In genomic region chrX:7242613-7243012, GRCh38 we compare ENCODE assay signal across 14 cellular contexts.
DNase-seq lines count a peak whose midpoint lies in the region; ATAC-seq and TF ChIP-seq lines count a peak whose summit lies in the region.
"Had no signal": no experiment of that assay in that cellular context is flagged by ENCODE, and none has a peak within 500 bp of the region (broad histone marks: within the 10 kb centered on the region; RNA-seq: fewer than 3 reads in every experiment).

No MANE protein-coding gene starts in this region.

- no peak overlapping the region for H3K27ac Mint-ChIP-seq in T-helper 2 cell treated with Interferon-gamma antibody and Interleukin-4, amounts not matched to agents 5 μg/mL and 100 μg/mL, for 36 hours

- 96 to 100% methylated on average over 1 of the region's 1 CpG for WGBS in lower leg skin, 2 donors

- H3K4me3 ChIP-seq in lower leg skin (ENCODE audit: low read depth, poor library complexity, severe bottlenecking) (no peak overlapping the region), WERI-Rb-1 (ENCODE audit: low read depth, low read length) (no peak overlapping the region)
- H3K4me3 ChIP-seq: prostate gland, tibial nerve had no signal

- no peaks in the 10 kb centered on the region for H3K9me3 ChIP-seq in WERI-Rb-1 (ENCODE audit: severe bottlenecking)
- H3K9me3 ChIP-seq: prostate gland, tibial nerve had no signal

- H3K27ac ChIP-seq in WERI-Rb-1: no peak overlapping the region
- H3K27ac ChIP-seq: prostate gland, tibial nerve had no signal

- TF ChIP-seq CTCF in GM10248 (IDR thresholded peaks at IDR 0.05; ENCODE audit: control extremely low read depth, extremely low read depth, low read depth, missing control alignments) (no peak), lower leg skin (IDR thresholded peaks at IDR 0.05) (no peak), WERI-Rb-1 (IDR thresholded peaks at IDR 0.05; ENCODE audit: low read depth, low read length) (no peak)

- intact Hi-C loops in lower leg skin (cut with DNase I; ENCODE audit: low total_unique reads): no loop called here

- TF ChIP-seq POLR2A in lower leg skin (IDR thresholded peaks at IDR 0.05): no peak

- H3K9me3 Mint-ChIP-seq in T-helper 2 cell treated with Interferon-gamma antibody and Interleukin-4, amounts not matched to agents 5 μg/mL and 100 μg/mL, for 36 hours: no peaks in the 10 kb centered on the region

- CTCF ChIA-PET in GM10248 (lab: Yijun Ruan, JAX): no interaction called here

- no peak overlapping the region for H3K4me3 Mint-ChIP-seq in T-helper 2 cell treated with Interferon-gamma antibody and Interleukin-4, amounts not matched to agents 5 μg/mL and 100 μg/mL, for 36 hours

- no peaks in the 10 kb centered on the region for H3K27me3 ChIP-seq in WERI-Rb-1 (ENCODE audit: insufficient read depth, low read depth, severe bottlenecking)
- H3K27me3 ChIP-seq: tibial nerve had no signal

- no peaks in the 10 kb centered on the region for H3K36me3 Mint-ChIP-seq in T-helper 2 cell treated with Interferon-gamma antibody and Interleukin-4, amounts not matched to agents 5 μg/mL and 100 μg/mL, for 36 hours (ENCODE audit: low read depth)

- no peaks in the 10 kb centered on the region for H3K36me3 ChIP-seq in WERI-Rb-1
- H3K36me3 ChIP-seq: prostate gland, tibial nerve had no signal

- DNase-seq in GM10248 (ENCODE audit: extremely low spot score) (peak; percentile 61), lower leg skin (ENCODE audit: low spot score in 2 of 2) (no peak), Kasumi-1 (lab: John Stamatoyannopoulos, UW) (no peak), WERI-Rb-1 (no peak)
- DNase-seq in T-helper 2 cell treated with Interferon-gamma antibody and Interleukin-4, amounts not matched to agents 5 μg/mL and 100 μg/mL, for 36 hours (ENCODE audit: low spot score): no peak
- DNase-seq: activated CD8-positive, alpha-beta memory T cell treated with anti-CD3 and anti-CD28 coated beads, Interleukin-2, amount 50 U/mL, for 4 hours; aorta; hypothalamus; NCI-H1105 treated with DMSO at 0.1 percent for 48 hours had no signal

- H3K4me1 Mint-ChIP-seq in T-helper 2 cell treated with Interferon-gamma antibody and Interleukin-4, amounts not matched to agents 5 μg/mL and 100 μg/mL, for 36 hours (ENCODE audit: low read depth): no peaks in the 10 kb centered on the region

- ATAC-seq in GM19043 (IDR thresholded peaks at IDR 0.05; ENCODE audit: low read depth, unreplicated experiment) (peak; percentile 90), GM21825 (IDR thresholded peaks at IDR 0.05; ENCODE audit: unreplicated experiment) (peak; percentile 97), HG03196 (IDR thresholded peaks at IDR 0.05; ENCODE audit: unreplicated experiment) (peak; percentile 78)

- POLR2A ChIA-PET in GM10248 (lab: Yijun Ruan, JAX): no interaction called here

- no peaks in the 10 kb centered on the region for H3K27me3 Mint-ChIP-seq in T-helper 2 cell treated with Interferon-gamma antibody and Interleukin-4, amounts not matched to agents 5 μg/mL and 100 μg/mL, for 36 hours (ENCODE audit: low read depth)
